Comparison of ENCODE assay signal across 1 cellular context in the genomic region with DNA sequence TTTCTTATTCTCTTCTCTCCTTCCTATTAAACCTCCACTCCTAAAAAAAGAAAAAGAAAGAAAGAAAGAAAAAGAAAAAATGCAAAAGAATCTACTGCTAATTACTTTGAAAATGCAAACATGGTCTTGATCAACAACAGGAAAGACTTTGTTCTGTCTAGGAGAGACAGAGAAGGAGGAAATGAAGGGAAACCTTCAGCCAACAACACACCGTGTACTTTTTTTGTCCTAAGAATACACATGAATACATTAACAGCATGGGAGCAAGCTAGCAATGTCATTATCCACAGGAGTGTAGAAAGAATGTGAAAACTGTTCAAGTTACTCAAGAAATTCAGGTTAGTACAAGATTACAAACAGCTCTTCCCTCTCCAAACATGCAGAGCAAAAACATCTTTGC.
TF ChIP-seq lines count a peak whose summit lies in the region.

No MANE protein-coding gene starts in this region.

TF ChIP-seq in GM23338, 12 proteins besides CTCF, POLR2A, EP300 and RAD21 (continued from another document):
- TF ChIP-seq NANOG (IDR thresholded peaks at IDR 0.05; ENCODE audit: borderline replicate concordance), result no peak
- no peak for TF ChIP-seq JUNB (IDR thresholded peaks at IDR 0.05; ENCODE audit: unreplicated experiment)
- TF ChIP-seq EZH2 (IDR thresholded peaks at IDR 0.05; ENCODE audit: low read depth, unreplicated experiment), result no peak
- TF ChIP-seq, protein P1, sequence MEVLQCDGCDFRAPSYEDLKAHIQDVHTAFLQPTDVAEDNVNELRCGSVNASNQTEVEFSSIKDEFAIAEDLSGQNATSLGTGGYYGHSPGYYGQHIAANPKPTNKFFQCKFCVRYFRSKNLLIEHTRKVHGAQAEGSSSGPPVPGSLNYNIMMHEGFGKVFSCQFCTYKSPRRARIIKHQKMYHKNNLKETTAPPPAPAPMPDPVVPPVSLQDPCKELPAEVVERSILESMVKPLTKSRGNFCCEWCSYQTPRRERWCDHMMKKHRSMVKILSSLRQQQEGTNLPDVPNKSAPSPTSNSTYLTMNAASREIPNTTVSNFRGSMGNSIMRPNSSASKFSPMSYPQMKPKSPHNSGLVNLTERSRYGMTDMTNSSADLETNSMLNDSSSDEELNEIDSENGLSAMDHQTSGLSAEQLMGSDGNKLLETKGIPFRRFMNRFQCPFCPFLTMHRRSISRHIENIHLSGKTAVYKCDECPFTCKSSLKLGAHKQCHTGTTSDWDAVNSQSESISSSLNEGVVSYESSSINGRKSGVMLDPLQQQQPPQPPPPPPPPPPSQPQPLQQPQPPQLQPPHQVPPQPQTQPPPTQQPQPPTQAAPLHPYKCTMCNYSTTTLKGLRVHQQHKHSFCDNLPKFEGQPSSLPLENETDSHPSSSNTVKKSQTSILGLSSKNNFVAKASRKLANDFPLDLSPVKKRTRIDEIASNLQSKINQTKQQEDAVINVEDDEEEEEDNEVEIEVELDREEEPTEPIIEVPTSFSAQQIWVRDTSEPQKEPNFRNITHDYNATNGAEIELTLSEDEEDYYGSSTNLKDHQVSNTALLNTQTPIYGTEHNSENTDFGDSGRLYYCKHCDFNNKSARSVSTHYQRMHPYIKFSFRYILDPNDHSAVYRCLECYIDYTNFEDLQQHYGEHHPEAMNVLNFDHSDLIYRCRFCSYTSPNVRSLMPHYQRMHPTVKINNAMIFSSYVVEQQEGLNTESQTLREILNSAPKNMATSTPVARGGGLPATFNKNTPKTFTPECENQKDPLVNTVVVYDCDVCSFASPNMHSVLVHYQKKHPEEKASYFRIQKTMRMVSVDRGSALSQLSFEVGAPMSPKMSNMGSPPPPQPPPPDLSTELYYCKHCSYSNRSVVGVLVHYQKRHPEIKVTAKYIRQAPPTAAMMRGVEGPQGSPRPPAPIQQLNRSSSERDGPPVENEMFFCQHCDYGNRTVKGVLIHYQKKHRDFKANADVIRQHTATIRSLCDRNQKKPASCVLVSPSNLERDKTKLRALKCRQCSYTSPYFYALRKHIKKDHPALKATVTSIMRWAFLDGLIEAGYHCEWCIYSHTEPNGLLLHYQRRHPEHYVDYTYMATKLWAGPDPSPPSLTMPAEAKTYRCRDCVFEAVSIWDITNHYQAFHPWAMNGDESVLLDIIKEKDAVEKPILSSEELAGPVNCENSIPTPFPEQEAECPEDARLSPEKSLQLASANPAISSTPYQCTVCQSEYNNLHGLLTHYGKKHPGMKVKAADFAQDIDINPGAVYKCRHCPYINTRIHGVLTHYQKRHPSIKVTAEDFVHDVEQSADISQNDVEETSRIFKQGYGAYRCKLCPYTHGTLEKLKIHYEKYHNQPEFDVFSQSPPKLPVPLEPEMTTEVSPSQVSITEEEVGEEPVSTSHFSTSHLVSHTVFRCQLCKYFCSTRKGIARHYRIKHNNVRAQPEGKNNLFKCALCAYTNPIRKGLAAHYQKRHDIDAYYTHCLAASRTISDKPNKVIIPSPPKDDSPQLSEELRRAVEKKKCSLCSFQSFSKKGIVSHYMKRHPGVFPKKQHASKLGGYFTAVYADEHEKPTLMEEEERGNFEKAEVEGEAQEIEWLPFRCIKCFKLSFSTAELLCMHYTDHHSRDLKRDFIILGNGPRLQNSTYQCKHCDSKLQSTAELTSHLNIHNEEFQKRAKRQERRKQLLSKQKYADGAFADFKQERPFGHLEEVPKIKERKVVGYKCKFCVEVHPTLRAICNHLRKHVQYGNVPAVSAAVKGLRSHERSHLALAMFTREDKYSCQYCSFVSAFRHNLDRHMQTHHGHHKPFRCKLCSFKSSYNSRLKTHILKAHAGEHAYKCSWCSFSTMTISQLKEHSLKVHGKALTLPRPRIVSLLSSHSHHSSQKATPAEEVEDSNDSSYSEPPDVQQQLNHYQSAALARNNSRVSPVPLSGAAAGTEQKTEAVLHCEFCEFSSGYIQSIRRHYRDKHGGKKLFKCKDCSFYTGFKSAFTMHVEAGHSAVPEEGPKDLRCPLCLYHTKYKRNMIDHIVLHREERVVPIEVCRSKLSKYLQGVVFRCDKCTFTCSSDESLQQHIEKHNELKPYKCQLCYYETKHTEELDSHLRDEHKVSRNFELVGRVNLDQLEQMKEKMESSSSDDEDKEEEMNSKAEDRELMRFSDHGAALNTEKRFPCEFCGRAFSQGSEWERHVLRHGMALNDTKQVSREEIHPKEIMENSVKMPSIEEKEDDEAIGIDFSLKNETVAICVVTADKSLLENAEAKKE (CRISPR knock-in tag; IDR thresholded peaks at IDR 0.05), result no peak
- no peak for TF ChIP-seq ETS1 (IDR thresholded peaks at IDR 0.05)
- TF ChIP-seq EZH2phosphoT487 (IDR thresholded peaks at IDR 0.05; ENCODE audit: unreplicated experiment), result no peak
- no peak for TF ChIP-seq REST (IDR thresholded peaks at IDR 0.05; ENCODE audit: unreplicated experiment)
- TF ChIP-seq STAT1 (IDR thresholded peaks at IDR 0.05; ENCODE audit: unreplicated experiment), result no peak
